In genomic region chr10:60663850-60664249, GRCh38 we compare ENCODE assay signal across 1 cellular context.
TF ChIP-seq lines count a peak whose summit lies in the region.

No MANE protein-coding gene starts in this region.

TF ChIP-seq in K562, 482 proteins besides CTCF, POLR2A, EP300 and RAD21:
- TF ChIP-seq MXD1 (CRISPR knock-in tag; IDR thresholded peaks at IDR 0.05; ENCODE audit: borderline replicate concordance, poor library complexity, severe bottlenecking) (no peak), VEZF1 (CRISPR knock-in tag; IDR thresholded peaks at IDR 0.05) (no peak), EGR1 (conservative IDR thresholded peaks at IDR 0.05) (peak; percentile 60)
TF ChIP-seq in K562: peak in this region for 1.
